18 cellular contexts compared by ENCODE assay signal in the genomic region with DNA sequence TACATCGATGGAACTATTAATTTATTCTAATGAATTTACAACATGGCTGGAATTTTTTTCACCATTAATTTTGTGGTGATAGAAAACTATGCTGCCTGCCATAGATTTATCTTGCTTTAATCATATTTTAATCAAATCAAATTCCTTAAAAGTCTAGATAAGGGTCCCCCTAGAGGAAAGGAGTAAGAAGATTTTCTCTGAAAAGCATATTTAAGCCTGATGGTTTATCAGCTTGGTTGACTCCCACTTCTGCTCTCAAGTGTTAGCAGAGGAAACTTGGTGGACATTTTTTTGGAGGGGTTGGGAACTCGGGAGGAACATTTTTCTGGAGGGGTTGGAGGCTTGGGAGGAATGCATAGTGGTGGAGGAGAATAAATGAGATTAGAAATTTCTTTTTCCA.
DNase-seq lines count a peak whose midpoint lies in the region; ATAC-seq and TF ChIP-seq lines count a peak whose summit lies in the region.
"Had no signal": no experiment of that assay in that cellular context is flagged by ENCODE, and none has a peak within 500 bp of the region (broad histone marks: within the 10 kb centered on the region; RNA-seq: fewer than 3 reads in every experiment).

No MANE protein-coding gene starts in this region.

- H3K27ac ChIP-seq in cardiac muscle cell (no peak overlapping the region), heart left ventricle (no peak overlapping the region), foreskin keratinocyte (no peak overlapping the region)
- H3K27ac ChIP-seq: lower lobe of right lung, psoas muscle had no signal

- in situ Hi-C loops in SK-MEL-5 (cut with HindIII; ENCODE audit: low pct_unique_long_range_greater_than_20kb, low sequenced_read_pairs), result no loop called here

- H3K36me3 Mint-ChIP-seq in activated naive CD4-positive, alpha-beta T cell treated with anti-CD3 and anti-CD28 coated beads, Interleukin-2, amount 50 U/mL, for 72 hours, result no peaks in the 10 kb centered on the region

- no peak for ATAC-seq in heart left ventricle
- ATAC-seq in foreskin keratinocyte, result no peak
- ATAC-seq in activated naive CD4-positive, alpha-beta T cell treated with anti-CD3 and anti-CD28 coated beads, Interleukin-2, amount 50 U/mL, for 72 hours, result no peak
- ATAC-seq: activated naive CD8-positive, alpha-beta T cell treated with anti-CD3 and anti-CD28 coated beads, Interleukin-2, amount 50 U/mL, for 24 hours; activated T-cell treated with anti-CD3 and anti-CD28 coated beads, Interleukin-2, amount 50 U/mL, for 4 hours; GM23338; psoas muscle; stimulated activated memory B cell treated with anti-CD40 and anti-IgM and Interleukin-4, amounts not matched to agents 10 μg/mL and 1 μg/mL and 100 μg/mL, for 72 hours had no signal

- no peaks in the 10 kb centered on the region for H3K27me3 ChIP-seq in cardiac muscle cell
- no peaks in the 10 kb centered on the region for H3K27me3 ChIP-seq in heart left ventricle
- peaks cover 19% of the 10 kb centered on the region for H3K27me3 ChIP-seq in foreskin keratinocyte

- intact Hi-C loops in heart left ventricle (cut with DNase I), result no loop called here
- intact Hi-C loops in head of caudate nucleus (cut with DNase I), result no loop called here

- H3K9me3 ChIP-seq in cardiac muscle cell (ENCODE audit: low read depth), result no peaks in the 10 kb centered on the region
- H3K9me3 ChIP-seq in heart left ventricle, result no peaks in the 10 kb centered on the region
- H3K9me3 ChIP-seq: lower lobe of right lung, psoas muscle had no signal

- no peaks in the 10 kb centered on the region for H3K36me3 ChIP-seq in cardiac muscle cell
- H3K36me3 ChIP-seq in heart left ventricle, result no peaks in the 10 kb centered on the region
- H3K36me3 ChIP-seq: lower lobe of right lung had no signal

- DNase-seq in cardiac muscle cell (ENCODE audit: low read depth in 1 of 2, low spot score in 1 of 2) (peak in 1 of 2 donors; percentile 44), heart left ventricle (no peak), SK-MEL-5 (ENCODE audit: low read depth, low spot score) (peak; percentile 33), foreskin keratinocyte (no peak), head of caudate nucleus (no peak), C1 segment of cervical spinal cord (lab: John Stamatoyannopoulos, UW) (no peak)
- DNase-seq in activated naive CD4-positive, alpha-beta T cell treated with anti-CD3 and anti-CD28 coated beads, Interleukin-2, amount 50 U/mL, for 72 hours (ENCODE audit: low spot score in 2 of 2), result no peak
- no peak for DNase-seq in activated CD4-positive, alpha-beta T cell treated with anti-CD3 and anti-CD28 coated beads for 4 hours
- DNase-seq: activated CD4-positive, alpha-beta T cell treated with anti-CD3 and anti-CD28 coated beads, Interleukin-2, amount 50 U/mL, for 48 hours; activated naive CD8-positive, alpha-beta T cell treated with anti-CD3 and anti-CD28 coated beads, Interleukin-2, amount 50 U/mL, for 24 hours; activated T-cell treated with anti-CD3 and anti-CD28 coated beads, Interleukin-2, amount 50 U/mL, for 4 hours; COR-L47; lower lobe of right lung; NCI-H187; NCI-H446; psoas muscle had no signal

- WGBS in heart left ventricle, 4 donors, result 61 to 71% (median 64%) methylated on average over 2 of the region's 2 CpGs

- peaks cover 0 to 4% of the 10 kb centered on the region in 2 donors for H3K9me3 Mint-ChIP-seq in activated naive CD4-positive, alpha-beta T cell treated with anti-CD3 and anti-CD28 coated beads, Interleukin-2, amount 50 U/mL, for 72 hours
- H3K9me3 Mint-ChIP-seq: activated naive CD8-positive, alpha-beta T cell treated with anti-CD3 and anti-CD28 coated beads, Interleukin-2, amount 50 U/mL, for 24 hours; activated T-cell treated with anti-CD3 and anti-CD28 coated beads, Interleukin-2, amount 50 U/mL, for 4 hours; GM23338; stimulated activated memory B cell treated with anti-CD40 and anti-IgM and Interleukin-4, amounts not matched to agents 10 μg/mL and 1 μg/mL and 100 μg/mL, for 72 hours had no signal

- TF ChIP-seq POLR2A in heart left ventricle (IDR thresholded peaks at IDR 0.05), result no peak

- no peak overlapping the region for H3K27ac Mint-ChIP-seq in activated naive CD4-positive, alpha-beta T cell treated with anti-CD3 and anti-CD28 coated beads, Interleukin-2, amount 50 U/mL, for 72 hours
- H3K27ac Mint-ChIP-seq: activated naive CD8-positive, alpha-beta T cell treated with anti-CD3 and anti-CD28 coated beads, Interleukin-2, amount 50 U/mL, for 24 hours; GM23338; stimulated activated memory B cell treated with anti-CD40 and anti-IgM and Interleukin-4, amounts not matched to agents 10 μg/mL and 1 μg/mL and 100 μg/mL, for 72 hours had no signal

- no peak overlapping the region for H3K4me3 ChIP-seq in cardiac muscle cell
- no peak overlapping the region for H3K4me3 ChIP-seq in heart left ventricle
- H3K4me3 ChIP-seq: GM23338, lower lobe of right lung, psoas muscle had no signal

- H3K4me1 ChIP-seq in cardiac muscle cell (ENCODE audit: low read depth) (no peaks in the 10 kb centered on the region), heart left ventricle (peaks cover 0 to 5% (median 0%) of the 10 kb centered on the region in 12 donors), foreskin keratinocyte (no peaks in the 10 kb centered on the region)
- H3K4me1 ChIP-seq: lower lobe of right lung, psoas muscle had no signal

- peak; percentile 1 for TF ChIP-seq CTCF in cardiac muscle cell (IDR thresholded peaks at IDR 0.05; ENCODE audit: low read depth, low read length)
- TF ChIP-seq CTCF in heart left ventricle (IDR thresholded peaks at IDR 0.05), result no peak
- TF ChIP-seq CTCF in foreskin keratinocyte (conservative IDR thresholded peaks at IDR 0.05), result peak; percentile 29

Comparison
In these comparisons a context has a peak if more than half of its experiments do, and no peak if none do; other contexts are left out.
1. CTCF ChIP-seq: peak in cardiac muscle cell (single experiment) and foreskin keratinocyte (single experiment); none in heart left ventricle (0 of 12).